In the genomic region with DNA sequence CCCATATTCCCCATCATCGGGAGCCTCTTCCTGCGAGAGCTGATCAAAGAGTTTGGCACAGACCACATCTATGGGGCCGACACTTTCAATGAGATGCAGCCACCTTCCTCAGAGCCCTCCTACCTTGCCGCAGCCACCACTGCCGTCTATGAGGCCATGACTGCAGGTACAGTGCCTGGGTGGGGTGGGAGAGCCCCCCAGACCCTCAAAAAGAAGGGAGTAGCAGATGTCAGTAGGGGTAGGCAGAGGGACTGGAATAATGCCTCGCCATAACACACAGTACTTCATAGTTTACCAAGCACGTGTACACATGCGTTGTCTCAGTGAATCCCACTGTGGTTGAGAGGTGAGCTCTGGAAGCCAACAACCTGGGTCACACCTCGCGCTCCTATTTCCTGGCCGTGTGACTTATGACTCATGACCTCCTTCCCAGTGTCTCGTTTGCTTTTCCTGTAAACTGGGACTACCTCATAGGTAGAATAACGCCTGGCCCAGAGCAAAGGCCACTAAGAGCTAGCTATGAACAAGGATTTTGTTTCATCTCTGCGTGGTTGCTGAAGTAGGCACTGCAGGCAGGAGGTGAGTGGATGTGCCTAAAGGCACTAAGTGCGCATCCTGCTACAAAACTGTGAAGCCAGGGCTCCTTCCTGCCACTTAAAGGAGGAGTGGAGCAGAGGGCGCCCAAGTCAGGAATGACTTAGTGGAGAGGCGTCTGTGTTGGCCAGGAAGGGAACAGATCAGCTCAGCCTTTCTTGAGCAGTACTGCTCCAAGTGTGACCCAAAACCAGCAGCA, we compare ENCODE assay signal across 1 cellular context.
TF ChIP-seq lines count a peak whose summit lies in the region.

No MANE protein-coding gene starts in this region.

TF ChIP-seq in HEK293, 187 proteins besides CTCF, POLR2A, EP300 and RAD21 (continued from another document):
- TF ChIP-seq ZNF548 (tag by site-specific recombination; IDR thresholded peaks at IDR 0.05): no peak
- TF ChIP-seq, protein P1, sequence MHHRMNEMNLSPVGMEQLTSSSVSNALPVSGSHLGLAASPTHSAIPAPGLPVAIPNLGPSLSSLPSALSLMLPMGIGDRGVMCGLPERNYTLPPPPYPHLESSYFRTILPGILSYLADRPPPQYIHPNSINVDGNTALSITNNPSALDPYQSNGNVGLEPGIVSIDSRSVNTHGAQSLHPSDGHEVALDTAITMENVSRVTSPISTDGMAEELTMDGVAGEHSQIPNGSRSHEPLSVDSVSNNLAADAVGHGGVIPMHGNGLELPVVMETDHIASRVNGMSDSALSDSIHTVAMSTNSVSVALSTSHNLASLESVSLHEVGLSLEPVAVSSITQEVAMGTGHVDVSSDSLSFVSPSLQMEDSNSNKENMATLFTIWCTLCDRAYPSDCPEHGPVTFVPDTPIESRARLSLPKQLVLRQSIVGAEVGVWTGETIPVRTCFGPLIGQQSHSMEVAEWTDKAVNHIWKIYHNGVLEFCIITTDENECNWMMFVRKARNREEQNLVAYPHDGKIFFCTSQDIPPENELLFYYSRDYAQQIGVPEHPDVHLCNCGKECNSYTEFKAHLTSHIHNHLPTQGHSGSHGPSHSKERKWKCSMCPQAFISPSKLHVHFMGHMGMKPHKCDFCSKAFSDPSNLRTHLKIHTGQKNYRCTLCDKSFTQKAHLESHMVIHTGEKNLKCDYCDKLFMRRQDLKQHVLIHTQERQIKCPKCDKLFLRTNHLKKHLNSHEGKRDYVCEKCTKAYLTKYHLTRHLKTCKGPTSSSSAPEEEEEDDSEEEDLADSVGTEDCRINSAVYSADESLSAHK (tag by site-specific recombination; IDR thresholded peaks at IDR 0.05): no peak
- no peak for TF ChIP-seq ZNF514 (tag by site-specific recombination; IDR thresholded peaks at IDR 0.05)
- TF ChIP-seq ZNF24 (tag by site-specific recombination; IDR thresholded peaks at IDR 0.05): no peak
- no peak for TF ChIP-seq EGR2 (tag by site-specific recombination; IDR thresholded peaks at IDR 0.05; ENCODE audit: low read depth)
- no peak for TF ChIP-seq ZNF133 (tag by site-specific recombination; IDR thresholded peaks at IDR 0.05)
- TF ChIP-seq ZNF266 (tag by site-specific recombination; IDR thresholded peaks at IDR 0.05; ENCODE audit: low read depth): no peak
- TF ChIP-seq TCF7L2 (IDR thresholded peaks at IDR 0.05; ENCODE audit: borderline replicate concordance, low read depth, low read length): no peak
- TF ChIP-seq ZNF629 (tag by site-specific recombination; IDR thresholded peaks at IDR 0.05): peak; percentile 43; the same call in 1 of the 2 replicates
- no peak for TF ChIP-seq ZNF501 (tag by site-specific recombination; IDR thresholded peaks at IDR 0.05)
- TF ChIP-seq, protein P2, sequence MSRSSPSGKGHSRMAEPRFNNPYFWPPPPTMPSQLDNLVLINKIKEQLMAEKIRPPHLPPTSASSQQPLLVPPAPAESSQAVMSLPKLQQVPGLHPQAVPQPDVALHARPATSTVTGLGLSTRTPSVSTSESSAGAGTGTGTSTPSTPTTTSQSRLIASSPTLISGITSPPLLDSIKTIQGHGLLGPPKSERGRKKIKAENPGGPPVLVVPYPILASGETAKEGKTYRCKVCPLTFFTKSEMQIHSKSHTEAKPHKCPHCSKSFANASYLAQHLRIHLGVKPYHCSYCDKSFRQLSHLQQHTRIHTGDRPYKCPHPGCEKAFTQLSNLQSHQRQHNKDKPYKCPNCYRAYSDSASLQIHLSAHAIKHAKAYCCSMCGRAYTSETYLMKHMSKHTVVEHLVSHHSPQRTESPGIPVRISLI (tag by site-specific recombination; IDR thresholded peaks at IDR 0.05): 0 out of 2 replicates have a peak, but pooled peaks have one; percentile 32
- peak; percentile 44; the same call in 1 of the 2 replicates for TF ChIP-seq ZBTB17 (tag by site-specific recombination; IDR thresholded peaks at IDR 0.05)
- TF ChIP-seq, protein P3, sequence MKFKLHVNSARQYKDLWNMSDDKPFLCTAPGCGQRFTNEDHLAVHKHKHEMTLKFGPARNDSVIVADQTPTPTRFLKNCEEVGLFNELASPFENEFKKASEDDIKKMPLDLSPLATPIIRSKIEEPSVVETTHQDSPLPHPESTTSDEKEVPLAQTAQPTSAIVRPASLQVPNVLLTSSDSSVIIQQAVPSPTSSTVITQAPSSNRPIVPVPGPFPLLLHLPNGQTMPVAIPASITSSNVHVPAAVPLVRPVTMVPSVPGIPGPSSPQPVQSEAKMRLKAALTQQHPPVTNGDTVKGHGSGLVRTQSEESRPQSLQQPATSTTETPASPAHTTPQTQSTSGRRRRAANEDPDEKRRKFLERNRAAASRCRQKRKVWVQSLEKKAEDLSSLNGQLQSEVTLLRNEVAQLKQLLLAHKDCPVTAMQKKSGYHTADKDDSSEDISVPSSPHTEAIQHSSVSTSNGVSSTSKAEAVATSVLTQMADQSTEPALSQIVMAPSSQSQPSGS (tag by site-specific recombination; IDR thresholded peaks at IDR 0.05; ENCODE audit: low read depth): no peak
- TF ChIP-seq ZBTB21 (tag by site-specific recombination; IDR thresholded peaks at IDR 0.05): no peak
- no peak for TF ChIP-seq ZBTB44 (tag by site-specific recombination; IDR thresholded peaks at IDR 0.05)
- TF ChIP-seq ZSCAN18 (tag by site-specific recombination; IDR thresholded peaks at IDR 0.05): no peak
- no peak for TF ChIP-seq ZNF473 (tag by site-specific recombination; IDR thresholded peaks at IDR 0.05)
- no peak for TF ChIP-seq ZNF138 (tag by site-specific recombination; IDR thresholded peaks at IDR 0.05; ENCODE audit: borderline replicate concordance)
- TF ChIP-seq ZNF311 (tag by site-specific recombination; IDR thresholded peaks at IDR 0.05; ENCODE audit: borderline replicate concordance): no peak
- TF ChIP-seq ZNF785 (tag by site-specific recombination; IDR thresholded peaks at IDR 0.05): no peak
- TF ChIP-seq ZNF670 (tag by site-specific recombination; IDR thresholded peaks at IDR 0.05; ENCODE audit: low read depth): no peak
- TF ChIP-seq YY2 (tag by site-specific recombination; IDR thresholded peaks at IDR 0.05): no peak
- TF ChIP-seq ZNF830 (tag by site-specific recombination; IDR thresholded peaks at IDR 0.05; ENCODE audit: low read depth): no peak
- no peak for TF ChIP-seq ZSCAN16 (tag by site-specific recombination; IDR thresholded peaks at IDR 0.05)
- TF ChIP-seq ZNF26 (tag by site-specific recombination; IDR thresholded peaks at IDR 0.05): no peak
- no peak for TF ChIP-seq ZNF692 (tag by site-specific recombination; IDR thresholded peaks at IDR 0.05)
- TF ChIP-seq ZFP37 (tag by site-specific recombination; IDR thresholded peaks at IDR 0.05): no peak
- no peak for TF ChIP-seq PATZ1 (tag by site-specific recombination; IDR thresholded peaks at IDR 0.05)
- no peak for TF ChIP-seq ZNF558 (tag by site-specific recombination; IDR thresholded peaks at IDR 0.05)
- TF ChIP-seq KLF9 (tag by site-specific recombination; IDR thresholded peaks at IDR 0.05; ENCODE audit: low read depth): no peak
- no peak for TF ChIP-seq IKZF3 (tag by site-specific recombination; IDR thresholded peaks at IDR 0.05)
- TF ChIP-seq ZNF341 (tag by site-specific recombination; IDR thresholded peaks at IDR 0.05; ENCODE audit: low read depth): no peak
